In the genomic region with DNA sequence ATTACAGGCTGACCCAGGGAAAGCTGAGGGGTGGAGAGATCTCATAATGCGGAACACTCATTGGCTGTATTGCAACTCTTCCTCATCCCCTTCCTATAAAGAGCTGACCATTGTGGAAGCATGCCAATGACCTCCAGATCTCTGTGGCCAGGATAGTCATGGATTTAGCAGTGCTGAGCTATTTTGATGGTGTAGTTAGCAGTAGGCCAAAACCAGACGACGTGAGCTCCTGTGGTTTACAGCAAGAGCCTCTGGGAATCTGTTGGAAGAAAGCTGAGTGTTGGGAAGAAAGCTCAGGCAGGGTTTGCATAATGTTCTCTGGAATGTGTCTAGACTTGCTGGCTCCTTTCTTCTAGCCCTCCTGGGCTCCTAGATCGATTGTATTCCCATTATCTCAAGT, we compare ENCODE assay signal across 23 cellular contexts.
A peak's percentile ranks its signal among the peaks of the same experiment; 100 is the strongest.
DNase-seq lines count a peak whose midpoint lies in the region; ATAC-seq and TF ChIP-seq lines count a peak whose summit lies in the region.
"Had no signal": no experiment of that assay in that cellular context is flagged by ENCODE, and none has a peak within 500 bp of the region (broad histone marks: within the 10 kb centered on the region; RNA-seq: fewer than 3 reads in every experiment).

No MANE protein-coding gene starts in this region.

- H3K27ac ChIP-seq in SJCRH30: no peak overlapping the region
- H3K27ac ChIP-seq: C4-2B, coronary artery, neutrophil had no signal

- H3K4me3 ChIP-seq in SJCRH30: no peak overlapping the region
- no peak overlapping the region for H3K4me3 ChIP-seq in fibroblast of pulmonary artery (replicated peaks; ENCODE audit: low read depth, low read length)
- no peak overlapping the region for H3K4me3 ChIP-seq in skeletal muscle cell (ENCODE audit: low read depth, low read length)
- H3K4me3 ChIP-seq: coronary artery had no signal

- no peaks in the 10 kb centered on the region for H3K27me3 ChIP-seq in SJCRH30
- H3K27me3 ChIP-seq: neutrophil had no signal

- peak; percentile 5 for DNase-seq in GM04503 (ENCODE audit: low read depth)
- peak; percentile 17 to 25 for DNase-seq in SJCRH30
- DNase-seq in fibroblast of pulmonary artery (ENCODE audit: low read depth): peak; percentile 10
- peak; percentile 48 for DNase-seq in skeletal muscle cell (ENCODE audit: low read depth)
- DNase-seq in stimulated activated CD4-positive, alpha-beta T cell treated with anti-CD3 and anti-CD28 coated beads, Interleukin-4, amount 100 ng/mL, for 1 hour: no peak
- DNase-seq: ACHN; activated CD4-positive, alpha-beta T cell treated with anti-CD3 and anti-CD28 coated beads for 36 hours; activated gamma-delta T cell treated with Interleukin-2 at 50 U/mL for 16 hours; activated naive CD8-positive, alpha-beta T cell treated with anti-CD3 and anti-CD28 coated beads, Interleukin-2, amount 50 U/mL, for 24 hours; effector memory CD8-positive, alpha-beta T cell; KG1; NCI-H526 treated with DMSO at 0.1 percent for 48 hours; small intestine; stimulated activated CD4-positive, alpha-beta T cell treated with anti-CD3 and anti-CD28 coated beads, Interleukin-1b, Interleukin-23, amount 100 ng/mL, for 48 hours; substantia nigra; T-helper 2 cell had no signal

- H3K9me3 ChIP-seq in SJCRH30 (replicated peaks): no peaks in the 10 kb centered on the region; the same call in 1 of the 2 replicates
- H3K9me3 ChIP-seq: neutrophil had no signal

- H3K4me1 ChIP-seq in SJCRH30: peaks cover 8% of the 10 kb centered on the region

- ATAC-seq in HG03439 (IDR thresholded peaks at IDR 0.05; ENCODE audit: unreplicated experiment): no peak
- ATAC-seq in GM21786 (IDR thresholded peaks at IDR 0.05; ENCODE audit: unreplicated experiment): no peak
- ATAC-seq: activated CD4-positive, alpha-beta T cell treated with anti-CD3 and anti-CD28 coated beads for 36 hours; activated naive CD8-positive, alpha-beta T cell treated with anti-CD3 and anti-CD28 coated beads, Interleukin-2, amount 50 U/mL, for 24 hours; effector memory CD8-positive, alpha-beta T cell; esophagus mucosa; SK-N-SH treated with all-trans-retinoic acid at 6 μM for 48 hours had no signal

- H3K36me3 ChIP-seq in SJCRH30: no peaks in the 10 kb centered on the region
- H3K36me3 ChIP-seq: neutrophil had no signal

- no peak for TF ChIP-seq CTCF in fibroblast of pulmonary artery (IDR thresholded peaks at IDR 0.05; ENCODE audit: low read length, missing control alignments)
